ENCODE assay signal across 2 cellular contexts in the genomic region with DNA sequence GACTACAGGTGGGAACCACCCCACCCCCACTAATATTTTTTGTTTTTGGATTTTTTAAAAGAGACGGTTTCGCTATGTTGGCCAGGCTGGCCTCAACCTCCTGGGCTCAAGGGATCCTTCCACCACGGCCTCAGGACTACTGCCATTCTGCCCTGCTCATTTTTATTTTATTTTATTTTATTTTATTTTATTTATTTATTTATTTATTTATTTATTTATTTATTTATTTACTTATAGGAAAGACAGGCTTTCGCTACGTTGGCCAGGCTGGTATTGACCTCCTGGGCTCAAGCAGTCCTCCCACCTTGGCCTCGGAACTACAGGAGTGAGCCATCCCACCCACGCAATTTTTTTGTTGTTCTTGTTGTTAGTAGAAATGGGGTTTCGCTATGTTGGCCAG. TPM values are rescaled to one million over a fixed set of nuclear protein-coding genes. Genes with fewer than 3 reads are reported as not detected.
"Had no signal": no experiment of that assay in that cellular context is flagged by ENCODE, and none has a peak within 500 bp of the region (broad histone marks: within the 10 kb centered on the region; RNA-seq: fewer than 3 reads in every experiment).

No MANE protein-coding gene starts in this region.

RNA-seq across cellular contexts. Expression of gene SSX7, which starts 0.8 kb away (rescaled TPM):
- total RNA-seq: G401, GM12878 had no signal

RNA-seq across cellular contexts. Expression of gene SSX2, which starts 51.5 kb away (rescaled TPM):
- total RNA-seq: G401, GM12878 had no signal
